ENCODE assay signal across 8 cellular contexts in genomic region chr1:32335951-32336867, GRCh38. TPM values are rescaled to one million over a fixed set of nuclear protein-coding genes. Genes with fewer than 3 reads are reported as not detected.
DNase-seq lines count a peak whose midpoint lies in the region; ATAC-seq, FAIRE-seq and TF ChIP-seq lines count a peak whose summit lies in the region.

TSS of gene MARCKSL1 (minus strand) at chr1:32336233. CDS start at chr1:32336033, 200 bp downstream.

- TF ChIP-seq RAD21 in H1 (IDR thresholded peaks at IDR 0.05 in 1 of 2, conservative IDR thresholded peaks at IDR 0.05 in 1 of 2; ENCODE audit: low read depth in 2 of 2, low read length in 2 of 2) = no peak

- FAIRE-seq in H1 (lab: Jason Lieb, UNC) = no peak

- H3K4me2 ChIP-seq in H1 (ENCODE audit: insufficient read depth in 1 of 2, low read depth in 2 of 2, low read length in 2 of 2) = peak within 1 kb of the TSS; percentile 83 to 93

- H2BK20ac ChIP-seq in H1 (ENCODE audit: low read length) = 0 out of 2 replicates have a peak within 1 kb of the TSS, but pooled peaks have one; percentile 86

- peak within 1 kb of the TSS; percentile 81 for H4K5ac ChIP-seq in H1 (ENCODE audit: insufficient read length, low read depth, low read length)

- H3K27me3 ChIP-seq in H1 (replicated peaks in 1 of 4; ENCODE audit: control insufficient read depth in 3 of 4, extremely low read depth in 1 of 4, insufficient read depth in 3 of 4, low read length in 3 of 4) = peaks cover 0 to 7% (median 2%) of the 10 kb centered on the region in 4 experiments; a peak in 4 of 7 replicates

- peak within 1 kb of the TSS; percentile 87 for H3K18ac ChIP-seq in H1 (ENCODE audit: extremely low read depth, low read length)

- H4K8ac ChIP-seq in H1 (ENCODE audit: extremely low read depth, insufficient read depth, low read length) = peak within 1 kb of the TSS; percentile 98

- H3K9ac ChIP-seq in H1 (replicated peaks in 1 of 4; ENCODE audit: extremely low read depth in 1 of 4, low read depth in 3 of 4, low read length in 3 of 4) = peak within 1 kb of the TSS; percentile 86 to 98 (median 89)

- peak; percentile 52 for ATAC-seq in HG03432 (IDR thresholded peaks at IDR 0.05; ENCODE audit: unreplicated experiment)

- H2AK5ac ChIP-seq in H1 (ENCODE audit: low read depth, low read length) = peak within 1 kb of the TSS; percentile 6; the same call in 1 of the 2 replicates

- peak within 1 kb of the TSS; percentile 73; the same call in 1 of the 2 replicates for H2BK5ac ChIP-seq in H1 (ENCODE audit: low read depth, low read length)

- CTCF ChIA-PET in H1 (lab: Charles Lee; ENCODE audit: partially characterized antibody) = interaction anchor here (0.7 to 1.7 kb wide), 3 partner anchors 15 to 20 kb away, joined by 4 to 5 read pairs (median 5); no protein-coding TSS in a partner anchor

- H3K23ac ChIP-seq in H1 (ENCODE audit: insufficient read length) = no peak within 1 kb of the TSS

- peak within 1 kb of the TSS; percentile 75 for H2BK15ac ChIP-seq in H1 (ENCODE audit: low read length)

- H3K36me3 ChIP-seq in H1 (ENCODE audit: control insufficient read depth in 2 of 4, insufficient read depth in 4 of 4, low read length in 3 of 4) (peaks cover 8 to 37% (median 13%) of the 10 kb centered on the region in 4 experiments; a peak in 6 of 8 replicates), mesodermal cell (ENCODE audit: control insufficient read depth, insufficient read depth, low read length) (peaks cover 41% of the 10 kb centered on the region)

- peak within 1 kb of the TSS; percentile 20 for H3K56ac ChIP-seq in H1 (replicated peaks; ENCODE audit: insufficient read length, low read depth, low read length)

- TF ChIP-seq CTCF in H1 (IDR thresholded peaks at IDR 0.05; ENCODE audit: control extremely low read depth in 1 of 3, insufficient read depth in 1 of 3, low read depth in 1 of 3, low read length in 3 of 3) = no peak

- H3K79me2 ChIP-seq in H1 (ENCODE audit: control insufficient read depth in 1 of 2, insufficient read depth in 2 of 2, low read length in 2 of 2) = peaks cover 4 to 21% of the 10 kb centered on the region in 2 experiments; a peak in 3 of 4 replicates

- H3K14ac ChIP-seq in H1 (ENCODE audit: insufficient read length) = no peak within 1 kb of the TSS

- DNase-seq in NOMO-1 (lab: John Stamatoyannopoulos, UW; ENCODE audit: unreplicated experiment in 2 of 2) (peak; percentile 57 to 70), NOMO-1 treated with dmso at 0.1 percent for 144 hours (lab: John Stamatoyannopoulos, UW; ENCODE audit: unreplicated experiment) (no peak), NCI-H774 (lab: John Stamatoyannopoulos, UW) (peak; percentile 90), H1 (ENCODE audit: low read depth in 1 of 2, low spot score in 2 of 2) (peak; percentile 27 to 94)
- DNase-seq in activated CD8-positive, alpha-beta memory T cell treated with anti-CD3 and anti-CD28 coated beads for 48 hours (ENCODE audit: low read depth in 2 of 3, low spot score in 2 of 3) = peak; percentile 70 to 83 (median 81)
- peak; percentile 70 for DNase-seq in stimulated activated CD8-positive, alpha-beta memory T cell treated with anti-CD3 and anti-CD28 coated beads, Interleukin-15, amount 100 ng/mL, for 24 hours (ENCODE audit: low read depth)

- H2BK12ac ChIP-seq in H1 (ENCODE audit: low read depth, low read length) = 0 out of 2 replicates have a peak within 1 kb of the TSS, but pooled peaks have one; percentile 62

- no peak for TF ChIP-seq EP300 in H1 (IDR thresholded peaks at IDR 0.05; ENCODE audit: borderline replicate concordance in 1 of 2, low read depth in 2 of 2, low read length in 2 of 2)

- H2AFZ ChIP-seq in H1 (ENCODE audit: low read length) = no peak within 1 kb of the TSS

- TF ChIP-seq POLR2A in H1 (IDR thresholded peaks at IDR 0.05; ENCODE audit: control extremely low read depth in 1 of 2, low read depth in 2 of 2, low read length in 2 of 2) = peak in 1 of 2 experiments; percentile 98; a peak in 2 of 3 replicates

- peak within 1 kb of the TSS; percentile 92 to 94 (median 93) for H3K4me3 ChIP-seq in H1 (ENCODE audit: extremely low read depth in 1 of 4, insufficient read depth in 2 of 4, low read depth in 3 of 4, low read length in 4 of 4)
- H3K4me3 ChIP-seq in mesodermal cell (ENCODE audit: extremely low read depth, insufficient read depth, low read length, poor library complexity, severe bottlenecking) = peak within 1 kb of the TSS; percentile 79

- WGBS in H1 (ENCODE audit: extremely low coverage in 1 of 2, insufficient coverage in 1 of 2, insufficient read length in 1 of 2, insufficient replicate concordance in 2 of 2, low coverage in 1 of 2, low lambda C conversion rate in 2 of 2, missing lambda C conversion rate in 1 of 2), 2 experiments = 13% methylated on average over 40 of the region's 88 CpGs; no CpG with 5 or more reads in 1 of the 2 experiments
- 4 to 11% methylated on average over 40 to 51 of the region's 88 CpGs for WGBS in mesodermal cell (ENCODE audit: insufficient coverage in 2 of 2), 2 experiments

- H4K20me1 ChIP-seq in H1 (replicated peaks in 1 of 2; ENCODE audit: control insufficient read depth in 1 of 2, insufficient read depth in 2 of 2, low read length in 2 of 2) = peaks cover 9 to 16% of the 10 kb centered on the region in 2 experiments

- H3K9me3 ChIP-seq in H1 (ENCODE audit: insufficient read depth in 2 of 2, low read depth in 1 of 2, low read length in 1 of 2) (no peaks in the 10 kb centered on the region), mesodermal cell (ENCODE audit: control insufficient read depth, low read length) (no peaks in the 10 kb centered on the region)

- POLR2A ChIA-PET in H1 (lab: Charles Lee; ENCODE audit: partially characterized antibody) = interaction anchor here (0.7 to 13.4 kb wide), 40 partner anchors 8 to 1756 kb away, joined by 3 to 321 read pairs (median 5); partner anchors contain the start of genes BSDC1, CCDC28B, COL16A1 and FAM167B

- peaks cover 2% of the 10 kb centered on the region; the same call in 1 of the 2 replicates for H3K79me1 ChIP-seq in H1 (ENCODE audit: low read depth, low read length)

- peaks cover 10% of the 10 kb centered on the region; the same call in 1 of the 2 replicates for H3K23me2 ChIP-seq in H1 (ENCODE audit: low read depth, low read length)

- peak within 1 kb of the TSS; percentile 9 for H3K4ac ChIP-seq in H1 (replicated peaks; ENCODE audit: insufficient read length, low read depth, low read length)

- H3K4me1 ChIP-seq in H1 (replicated peaks in 1 of 4; ENCODE audit: control insufficient read depth in 3 of 4, insufficient read depth in 4 of 4, low read length in 3 of 4) (peaks cover 5 to 34% (median 26%) of the 10 kb centered on the region in 4 experiments), mesodermal cell (ENCODE audit: control insufficient read depth, insufficient read depth, low read length, poor library complexity, severe bottlenecking) (peaks cover 51% of the 10 kb centered on the region)

- H3K27ac ChIP-seq in H1 (ENCODE audit: low read depth, low read length) = peak within 1 kb of the TSS; percentile 92
- peak within 1 kb of the TSS; percentile 86 for H3K27ac ChIP-seq in mesodermal cell (ENCODE audit: low read depth, low read length, severe bottlenecking)

- no peak within 1 kb of the TSS for H2BK120ac ChIP-seq in H1 (replicated peaks; ENCODE audit: low read depth, low read length)

- peak within 1 kb of the TSS; percentile 4 for H4K91ac ChIP-seq in H1 (replicated peaks; ENCODE audit: insufficient read length, low read length)

TF ChIP-seq in H1, 55 proteins besides CTCF, POLR2A, EP300 and RAD21 (continues in another document):
- no peak for TF ChIP-seq BRCA1 (IDR thresholded peaks at IDR 0.05; ENCODE audit: low read depth, low read length)
- TF ChIP-seq BACH1 (IDR thresholded peaks at IDR 0.05; ENCODE audit: low read length) = no peak
- peak; percentile 97 for TF ChIP-seq GTF2F1 (IDR thresholded peaks at IDR 0.05; ENCODE audit: borderline replicate concordance, low read depth, low read length)
- peak; percentile 100 for TF ChIP-seq TAF1 (IDR thresholded peaks at IDR 0.05; ENCODE audit: low read depth, low read length)
- TF ChIP-seq BCL11A (IDR thresholded peaks at IDR 0.05; ENCODE audit: low read depth in 2 of 2, low read length in 2 of 2) = no peak
- peak; percentile 97 for TF ChIP-seq TBP (IDR thresholded peaks at IDR 0.05; ENCODE audit: low read depth, low read length)
- TF ChIP-seq NANOG (IDR thresholded peaks at IDR 0.05; ENCODE audit: insufficient read depth, low read depth, low read length, poor library complexity, severe bottlenecking) = no peak
- TF ChIP-seq SIRT6 (IDR thresholded peaks at IDR 0.05; ENCODE audit: low read length) = no peak
- no peak; the same call in 1 of the 2 replicates for TF ChIP-seq MAX (IDR thresholded peaks at IDR 0.05)
- TF ChIP-seq CBX5 (IDR thresholded peaks at IDR 0.05; ENCODE audit: low read depth, low read length) = no peak
- TF ChIP-seq SRF (IDR thresholded peaks at IDR 0.05; ENCODE audit: low read depth, low read length) = no peak
- TF ChIP-seq KDM4A (IDR thresholded peaks at IDR 0.05; ENCODE audit: low read depth, low read length, severe bottlenecking) = peak; percentile 34
- peak; percentile 98 for TF ChIP-seq TAF7 (optimal IDR thresholded peaks at IDR 0.05; ENCODE audit: borderline replicate concordance, low read depth, low read length)
- TF ChIP-seq SP1 (IDR thresholded peaks at IDR 0.05; ENCODE audit: low read depth, low read length) = no peak
- TF ChIP-seq MAFK (IDR thresholded peaks at IDR 0.05; ENCODE audit: low read depth, low read length) = no peak
- TF ChIP-seq, protein P1, sequence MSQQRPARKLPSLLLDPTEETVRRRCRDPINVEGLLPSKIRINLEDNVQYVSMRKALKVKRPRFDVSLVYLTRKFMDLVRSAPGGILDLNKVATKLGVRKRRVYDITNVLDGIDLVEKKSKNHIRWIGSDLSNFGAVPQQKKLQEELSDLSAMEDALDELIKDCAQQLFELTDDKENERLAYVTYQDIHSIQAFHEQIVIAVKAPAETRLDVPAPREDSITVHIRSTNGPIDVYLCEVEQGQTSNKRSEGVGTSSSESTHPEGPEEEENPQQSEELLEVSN (IDR thresholded peaks at IDR 0.05) = no peak

RNA-seq across cellular contexts. Expression of gene MARCKSL1, which starts in this region (rescaled TPM):
- 536 and 557 TPM in 2 replicates for total RNA-seq in H1 (2021; fragmentation: NEBNext Ultra II Directional; extraction: Animal tissue kit (Norgen Biotek cat#: 25700))
- 558 and 618 TPM in 2 replicates for polyA plus RNA-seq in H1 (2011; rRNA removed)
- 499 TPM for polyA plus RNA-seq in H1 (2011; cell fraction: cytosol; rRNA removed)
- polyA plus RNA-seq in H1 (2011; cell fraction: nucleus; rRNA removed) = 234 TPM
- polyA plus RNA-seq in H1 (2012, experiment 1 of 2) = 381 to 528 TPM (median 488 TPM) in 4 replicates
- polyA plus RNA-seq in H1 (2012, experiment 2 of 2) = 579 TPM
- polyA plus RNA-seq in H1 (2013, experiment 1 of 2) = 490 TPM
- polyA plus RNA-seq in H1 (2013, experiment 2 of 2) = 500 TPM
- 278 and 338 TPM in 2 replicates for polyA minus RNA-seq in H1 (2011; rRNA and poly(A)+ RNA removed)
- 161 TPM for polyA minus RNA-seq in H1 (2011; cell fraction: cytosol; rRNA and poly(A)+ RNA removed)
- polyA minus RNA-seq in H1 (2011; cell fraction: nucleus; rRNA and poly(A)+ RNA removed) = 161 TPM
- 438 TPM for polyA plus RNA-seq in mesodermal cell (2013, experiment 1 of 2)
- polyA plus RNA-seq in mesodermal cell (2013, experiment 2 of 2) = 367 TPM
